16 cellular contexts compared by ENCODE assay signal in the genomic region with DNA sequence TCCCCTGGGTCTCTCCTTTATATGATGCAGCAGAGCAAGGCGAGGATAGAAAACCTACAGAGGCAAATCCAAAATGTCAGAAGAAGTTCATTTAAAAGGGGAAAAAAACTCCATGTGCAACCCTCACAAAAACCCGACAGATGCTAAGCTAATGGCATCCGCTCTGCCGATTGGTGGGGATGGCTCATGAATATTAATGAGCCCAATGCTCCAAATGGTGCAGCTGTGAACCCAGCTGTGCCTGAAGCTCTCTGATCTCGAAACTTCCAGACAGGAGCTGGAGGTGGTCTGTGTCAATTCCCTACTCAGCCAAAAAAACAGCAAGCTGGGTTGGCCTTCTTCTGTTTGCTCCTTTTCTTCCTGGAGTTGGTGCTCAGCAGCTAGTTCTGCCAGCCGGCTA.
A peak's percentile ranks its signal among the peaks of the same experiment; 100 is the strongest.
DNase-seq lines count a peak whose midpoint lies in the region; ATAC-seq lines count a peak whose summit lies in the region.
"Had no signal": no experiment of that assay in that cellular context is flagged by ENCODE, and none has a peak within 500 bp of the region (broad histone marks: within the 10 kb centered on the region; RNA-seq: fewer than 3 reads in every experiment).

No MANE protein-coding gene starts in this region.

- no peak for ATAC-seq in HG03378 (IDR thresholded peaks at IDR 0.05; ENCODE audit: unreplicated experiment)
- ATAC-seq: left lung had no signal

- DNase-seq in Ammon's horn (ENCODE audit: low spot score) (peak; percentile 87), NCI-H1694 treated with DMSO at 0.1 percent for 48 hours (lab: John Stamatoyannopoulos, UW) (peak; percentile 83), caudate nucleus (lab: John Stamatoyannopoulos, UW) (peak in 52 of 61 donors; percentile 7 to 86 (median 54)), middle frontal gyrus (ENCODE audit: extremely low spot score, low spot score) (peak; percentile 35), islet precursor cell (no peak), NCI-H146 (lab: John Stamatoyannopoulos, UW) (no peak)
- DNase-seq in activated CD4-positive, alpha-beta T cell treated with anti-CD3 and anti-CD28 coated beads, Interleukin-2, amount 50 U/mL, for 1 hour, result no peak
- DNase-seq: activated naive CD8-positive, alpha-beta T cell treated with anti-CD3 and anti-CD28 coated beads for 36 hours; COR-L47; left lung; SHP77 treated with DMSO at 0.1 percent for 48 hours; sigmoid colon; stimulated activated CD4-positive, alpha-beta T cell treated with anti-CD3 and anti-CD28 coated beads, Interleukin-2, amount 100 ng/mL, for 24 hours; testis had no signal

- peak overlapping the region; percentile 98 for H3K27ac ChIP-seq in caudate nucleus (ENCODE audit: low read depth, low read length)
- H3K27ac ChIP-seq: cardiac muscle cell, left lung, sigmoid colon, testis had no signal

Comparison
In these comparisons a context has a peak if more than half of its experiments do, and no peak if none do; other contexts are left out.
1. DNase-seq: peak in Ammon's horn (single experiment), NCI-H1694 treated with DMSO at 0.1 percent for 48 hours (single experiment), caudate nucleus (52 of 61) and middle frontal gyrus (single experiment); none in islet precursor cell (single experiment), NCI-H146 (single experiment) and activated CD4-positive, alpha-beta T cell treated with anti-CD3 and anti-CD28 coated beads, Interleukin-2, amount 50 U/mL, for 1 hour (single experiment).